In genomic region chr5:130213607-130214006, GRCh38 we compare ENCODE assay signal across 22 cellular contexts.
"Had no signal": no experiment of that assay in that cellular context is flagged by ENCODE, and none has a peak within 500 bp of the region (broad histone marks: within the 10 kb centered on the region; RNA-seq: fewer than 3 reads in every experiment).

No MANE protein-coding gene starts in this region.

- H3K27me3 Mint-ChIP-seq: activated naive CD8-positive, alpha-beta T cell treated with anti-CD3 and anti-CD28 coated beads, Interleukin-2, amount 10 ng/mL, durations not matched to agents 7 days and 5 days; effector memory CD8-positive, alpha-beta T cell; progenitor cell of endocrine pancreas had no signal

- H3K4me1 ChIP-seq: transverse colon had no signal

- H3K9me3 Mint-ChIP-seq: activated naive CD8-positive, alpha-beta T cell treated with anti-CD3 and anti-CD28 coated beads, Interleukin-2, amount 10 ng/mL, durations not matched to agents 7 days and 5 days; activated T-helper 1 cell treated with anti-CD3 and anti-CD28 coated beads, Interleukin-12 subunit alpha, Interleukin-12 subunit beta, Interleukin-2, Interleukin-4 antibody, amounts not matched to agents 30 ng/mL and 10 ng/mL and 1 ng/mL, durations not matched to agents 14 hours and 24 hours and 36 hours; nephron had no signal

- H3K27me3 ChIP-seq: transverse colon had no signal

- H3K27ac Mint-ChIP-seq: activated naive CD8-positive, alpha-beta T cell treated with anti-CD3 and anti-CD28 coated beads, Interleukin-2, amount 10 ng/mL, durations not matched to agents 7 days and 5 days; activated T-helper 1 cell treated with anti-CD3 and anti-CD28 coated beads, Interleukin-12 subunit alpha, Interleukin-12 subunit beta, Interleukin-2, Interleukin-4 antibody, amounts not matched to agents 30 ng/mL and 10 ng/mL and 1 ng/mL, durations not matched to agents 14 hours and 24 hours and 36 hours; effector memory CD8-positive, alpha-beta T cell; nephron; progenitor cell of endocrine pancreas had no signal

- H3K4me3 ChIP-seq: transverse colon had no signal

- H3K27ac ChIP-seq: epithelial cell of prostate, transverse colon had no signal

- DNase-seq: activated CD4-positive, alpha-beta T cell treated with anti-CD3 and anti-CD28 coated beads, Interleukin-2, amount 50 U/mL, for 1 hour; activated CD8-positive, alpha-beta memory T cell treated with anti-CD3 and anti-CD28 coated beads for 24 hours; activated naive CD4-positive, alpha-beta T cell; activated naive CD8-positive, alpha-beta T cell treated with anti-CD3 and anti-CD28 coated beads, Interleukin-2, amount 10 ng/mL, durations not matched to agents 7 days and 5 days; aorta; dermis blood vessel endothelial cell; effector memory CD8-positive, alpha-beta T cell; hippocampal formation; kidney; left ventricle myocardium superior; occipital lobe; right cardiac atrium; small intestine; stimulated activated CD4-positive, alpha-beta T cell treated with anti-CD3 and anti-CD28 coated beads, Interleukin-4, amount 100 ng/mL, for 4 hours; stimulated activated CD8-positive, alpha-beta memory T cell treated with anti-CD3 and anti-CD28 coated beads, Interleukin-4, amount 100 ng/mL, for 48 hours; stimulated activated naive CD8-positive, alpha-beta T cell treated with anti-CD3 and anti-CD28 coated beads, Interleukin-15, Interleukin-2, amounts not matched to agents 100 U/mL and 50 U/mL, for 24 hours; transverse colon had no signal

- H3K4me1 Mint-ChIP-seq: activated naive CD8-positive, alpha-beta T cell treated with anti-CD3 and anti-CD28 coated beads, Interleukin-2, amount 10 ng/mL, durations not matched to agents 7 days and 5 days; nephron had no signal

- ATAC-seq: activated CD4-positive, CD25-positive, alpha-beta regulatory T cell treated with anti-CD3 and anti-CD28 coated beads, Interleukin-2, amount 50 U/mL, for 24 hours; effector memory CD8-positive, alpha-beta T cell; left ventricle myocardium superior; right cardiac atrium; stimulated activated naive CD8-positive, alpha-beta T cell treated with anti-CD3 and anti-CD28 coated beads, Interleukin-15, Interleukin-2, amounts not matched to agents 100 U/mL and 50 U/mL, for 24 hours had no signal

- H3K4me3 Mint-ChIP-seq: activated naive CD8-positive, alpha-beta T cell treated with anti-CD3 and anti-CD28 coated beads, Interleukin-2, amount 10 ng/mL, durations not matched to agents 7 days and 5 days; activated T-helper 1 cell treated with anti-CD3 and anti-CD28 coated beads, Interleukin-12 subunit alpha, Interleukin-12 subunit beta, Interleukin-2, Interleukin-4 antibody, amounts not matched to agents 30 ng/mL and 10 ng/mL and 1 ng/mL, durations not matched to agents 14 hours and 24 hours and 36 hours; effector memory CD8-positive, alpha-beta T cell; nephron had no signal

- H3K36me3 ChIP-seq: transverse colon had no signal

- H3K9me3 ChIP-seq: transverse colon had no signal

- H3K36me3 Mint-ChIP-seq: activated naive CD8-positive, alpha-beta T cell treated with anti-CD3 and anti-CD28 coated beads, Interleukin-2, amount 10 ng/mL, durations not matched to agents 7 days and 5 days had no signal
